In the genomic region with DNA sequence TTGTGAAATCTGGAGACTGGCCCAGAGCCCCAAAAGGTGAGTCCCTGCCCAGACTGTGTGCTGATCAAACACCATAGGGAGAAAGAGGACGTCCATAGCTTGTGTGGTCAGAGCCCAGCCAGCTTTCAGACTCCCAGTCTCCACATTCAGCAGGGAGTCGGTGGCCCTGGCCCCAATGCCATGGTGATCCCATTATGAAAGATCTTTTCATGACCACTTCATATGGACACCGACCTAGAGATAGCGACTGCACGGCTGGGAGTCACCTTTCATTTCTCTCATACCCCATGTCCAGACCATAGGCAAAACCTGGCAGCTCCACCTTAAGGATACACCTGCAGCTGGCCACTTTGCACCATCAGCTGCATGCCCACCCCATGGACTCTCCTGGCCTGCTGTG, we compare ENCODE assay signal across 23 cellular contexts.
A peak's percentile ranks its signal among the peaks of the same experiment; 100 is the strongest.
DNase-seq lines count a peak whose midpoint lies in the region; ATAC-seq lines count a peak whose summit lies in the region.
"Had no signal": no experiment of that assay in that cellular context is flagged by ENCODE, and none has a peak within 500 bp of the region (broad histone marks: within the 10 kb centered on the region; RNA-seq: fewer than 3 reads in every experiment).

No MANE protein-coding gene starts in this region.

- no peaks in the 10 kb centered on the region for H3K4me1 Mint-ChIP-seq in activated CD8-positive, alpha-beta memory T cell treated with anti-CD3 and anti-CD28 coated beads, Interleukin-2, amount 10 ng/mL, durations not matched to agents 7 days and 5 days
- H3K4me1 Mint-ChIP-seq in stimulated activated memory B cell treated with anti-CD40 and anti-IgM and Interleukin-4, amounts not matched to agents 10 μg/mL and 1 μg/mL and 100 μg/mL, for 72 hours: no peaks in the 10 kb centered on the region
- H3K4me1 Mint-ChIP-seq: B cell had no signal

- no peaks in the 10 kb centered on the region for H3K36me3 Mint-ChIP-seq in activated CD8-positive, alpha-beta memory T cell treated with anti-CD3 and anti-CD28 coated beads, Interleukin-2, amount 10 ng/mL, durations not matched to agents 7 days and 5 days
- no peaks in the 10 kb centered on the region for H3K36me3 Mint-ChIP-seq in stimulated activated memory B cell treated with anti-CD40 and anti-IgM and Interleukin-4, amounts not matched to agents 10 μg/mL and 1 μg/mL and 100 μg/mL, for 72 hours
- H3K36me3 Mint-ChIP-seq: CD8-positive, alpha-beta T cell had no signal

- peaks cover 58% of the 10 kb centered on the region for H3K27me3 Mint-ChIP-seq in activated CD8-positive, alpha-beta memory T cell treated with anti-CD3 and anti-CD28 coated beads, Interleukin-2, amount 10 ng/mL, durations not matched to agents 7 days and 5 days
- H3K27me3 Mint-ChIP-seq in stimulated activated memory B cell treated with anti-CD40 and anti-IgM and Interleukin-4, amounts not matched to agents 10 μg/mL and 1 μg/mL and 100 μg/mL, for 72 hours: peaks cover 50% of the 10 kb centered on the region

- H3K27ac Mint-ChIP-seq in activated CD8-positive, alpha-beta memory T cell treated with anti-CD3 and anti-CD28 coated beads, Interleukin-2, amount 10 ng/mL, durations not matched to agents 7 days and 5 days: no peak overlapping the region
- H3K27ac Mint-ChIP-seq in stimulated activated memory B cell treated with anti-CD40 and anti-IgM and Interleukin-4, amounts not matched to agents 10 μg/mL and 1 μg/mL and 100 μg/mL, for 72 hours: no peak overlapping the region
- H3K27ac Mint-ChIP-seq: B cell; CD8-positive, alpha-beta T cell had no signal

- H3K4me3 Mint-ChIP-seq in activated CD8-positive, alpha-beta memory T cell treated with anti-CD3 and anti-CD28 coated beads, Interleukin-2, amount 10 ng/mL, durations not matched to agents 7 days and 5 days: no peak overlapping the region
- no peak overlapping the region for H3K4me3 Mint-ChIP-seq in stimulated activated memory B cell treated with anti-CD40 and anti-IgM and Interleukin-4, amounts not matched to agents 10 μg/mL and 1 μg/mL and 100 μg/mL, for 72 hours
- H3K4me3 Mint-ChIP-seq: B cell; CD8-positive, alpha-beta T cell had no signal

- H3K9me3 Mint-ChIP-seq in activated CD8-positive, alpha-beta memory T cell treated with anti-CD3 and anti-CD28 coated beads, Interleukin-2, amount 10 ng/mL, durations not matched to agents 7 days and 5 days (ENCODE audit: low read depth): no peaks in the 10 kb centered on the region
- no peaks in the 10 kb centered on the region for H3K9me3 Mint-ChIP-seq in stimulated activated memory B cell treated with anti-CD40 and anti-IgM and Interleukin-4, amounts not matched to agents 10 μg/mL and 1 μg/mL and 100 μg/mL, for 72 hours
- H3K9me3 Mint-ChIP-seq: CD8-positive, alpha-beta T cell had no signal

- CTCF ChIA-PET in activated CD8-positive, alpha-beta memory T cell treated with anti-CD3 and anti-CD28 coated beads, Interleukin-2, amount 10 ng/mL, durations not matched to agents 7 days and 5 days (lab: Charles Lee): no interaction called here

- peak; percentile 21 for DNase-seq in activated CD8-positive, alpha-beta memory T cell treated with anti-CD3 and anti-CD28 coated beads for 24 hours
- DNase-seq in activated CD8-positive, alpha-beta memory T cell treated with anti-CD3 and anti-CD28 coated beads, Interleukin-2, amount 50 U/mL, for 4 hours: no peak
- peak; percentile 33 for DNase-seq in activated CD8-positive, alpha-beta memory T cell treated with anti-CD3 and anti-CD28 coated beads, Interleukin-2, amount 10 ng/mL, durations not matched to agents 7 days and 5 days
- DNase-seq in stimulated activated CD8-positive, alpha-beta memory T cell treated with anti-CD3 and anti-CD28 coated beads, Interleukin-4, amount 100 ng/mL, for 48 hours: peak; percentile 16
- DNase-seq in activated CD4-positive, alpha-beta T cell treated with anti-CD3 and anti-CD28 coated beads for 4 hours: no peak
- DNase-seq in NCI-H510A treated with DMSO at 0.1 percent for 48 hours (lab: John Stamatoyannopoulos, UW): no peak
- DNase-seq: DMS 273 treated with DMSO at 0.1 percent for 48 hours, DMS79 treated with DMSO at 0.1 percent for 48 hours, GF-D8, KG1, MG63, NCI-H1105 treated with DMSO at 0.1 percent for 48 hours, NCI-H1694, NCI-H2029 treated with DMSO at 0.1 percent for 48 hours, NCI-H446 treated with DMSO at 0.1 percent for 48 hours, NCI-H526 treated with DMSO at 0.1 percent for 48 hours, PC-9, SJCRH30 had no signal

- no peak for ATAC-seq in activated CD8-positive, alpha-beta memory T cell treated with anti-CD3 and anti-CD28 coated beads, Interleukin-2, amount 10 ng/mL, durations not matched to agents 7 days and 5 days
- peak; percentile 19 for ATAC-seq in esophagus mucosa
- no peak for ATAC-seq in stimulated activated memory B cell treated with anti-CD40 and anti-IgM and Interleukin-4, amounts not matched to agents 10 μg/mL and 1 μg/mL and 100 μg/mL, for 72 hours
- ATAC-seq: CD8-positive, alpha-beta T cell; Right ventricle myocardium inferior had no signal

Comparison
In these comparisons a context has a peak if more than half of its experiments do, and no peak if none do; other contexts are left out.
1. DNase-seq: peak in activated CD8-positive, alpha-beta memory T cell treated with anti-CD3 and anti-CD28 coated beads for 24 hours (single experiment), activated CD8-positive, alpha-beta memory T cell treated with anti-CD3 and anti-CD28 coated beads, Interleukin-2, amount 10 ng/mL, durations not matched to agents 7 days and 5 days (single experiment) and stimulated activated CD8-positive, alpha-beta memory T cell treated with anti-CD3 and anti-CD28 coated beads, Interleukin-4, amount 100 ng/mL, for 48 hours (single experiment); none in activated CD8-positive, alpha-beta memory T cell treated with anti-CD3 and anti-CD28 coated beads, Interleukin-2, amount 50 U/mL, for 4 hours (single experiment), activated CD4-positive, alpha-beta T cell treated with anti-CD3 and anti-CD28 coated beads for 4 hours (0 of 2) and NCI-H510A treated with DMSO at 0.1 percent for 48 hours (single experiment).